17 cellular contexts compared by ENCODE assay signal in the genomic region with DNA sequence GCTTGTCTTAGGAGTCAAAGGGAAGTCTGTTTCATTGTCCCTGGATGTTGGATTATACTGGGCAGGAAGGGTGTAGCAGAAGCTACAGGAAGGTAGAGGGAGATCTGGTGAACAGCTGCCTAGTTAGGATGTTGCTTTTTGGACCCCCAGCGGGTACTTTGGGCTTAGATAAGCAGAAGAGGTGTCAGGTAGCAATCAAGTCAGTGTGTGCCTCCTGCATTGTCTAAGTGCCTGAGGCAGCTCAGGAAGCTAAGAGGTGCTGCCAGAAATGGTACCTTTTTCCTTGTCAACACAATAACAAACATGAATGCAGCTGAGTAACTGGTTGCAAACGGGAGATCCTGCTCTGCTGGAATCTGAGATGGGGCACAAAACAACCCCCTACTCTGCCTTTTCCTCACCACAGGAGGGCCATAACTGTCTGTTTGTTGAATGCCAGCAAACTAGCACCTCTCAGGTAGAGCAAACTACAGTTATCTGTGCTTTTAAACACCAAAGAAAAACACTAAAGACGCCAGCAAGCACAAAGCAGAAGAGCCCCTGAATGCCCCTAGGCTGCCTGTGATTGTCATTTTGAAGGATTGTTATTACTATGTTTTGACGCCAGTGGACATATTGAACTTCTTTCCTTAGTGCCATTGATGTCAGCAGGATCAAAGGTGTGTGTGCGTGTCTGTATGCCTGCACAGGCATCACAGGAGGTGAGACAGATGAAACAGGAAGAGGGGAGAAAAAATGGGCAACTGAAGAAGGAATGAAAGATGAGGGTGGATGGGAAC.
DNase-seq lines count a peak whose midpoint lies in the region; ATAC-seq and TF ChIP-seq lines count a peak whose summit lies in the region.
"Had no signal": no experiment of that assay in that cellular context is flagged by ENCODE, and none has a peak within 500 bp of the region (broad histone marks: within the 10 kb centered on the region; RNA-seq: fewer than 3 reads in every experiment).

No MANE protein-coding gene starts in this region.

- H3K36me3 Mint-ChIP-seq in GM23338 (ENCODE audit: low read depth) (peaks cover 12% of the 10 kb centered on the region; the same call in 2 of the 3 replicates), WTC11 (peaks cover 18% of the 10 kb centered on the region)
- H3K36me3 Mint-ChIP-seq: CD8-positive, alpha-beta T cell had no signal

- H3F3A ChIP-seq in GM23338 (replicated peaks; ENCODE audit: low read depth) (no peaks in the 10 kb centered on the region), PC-9 (ENCODE audit: insufficient read depth, low read depth) (no peaks in the 10 kb centered on the region)

- no peak overlapping the region for H3K9ac ChIP-seq in mesendoderm (ENCODE audit: low read length)
- H3K9ac ChIP-seq: SK-N-SH had no signal

- H3K79me2 ChIP-seq in GM23338 (replicated peaks; ENCODE audit: insufficient read depth): no peaks in the 10 kb centered on the region
- no peaks in the 10 kb centered on the region for H3K79me2 ChIP-seq in mesendoderm (ENCODE audit: control insufficient read depth, insufficient read depth, low read length)
- no peaks in the 10 kb centered on the region for H3K79me2 ChIP-seq in PC-9 (ENCODE audit: low read depth)

- intact Hi-C loops in PC-9 (cut with micrococcal nuclease; ENCODE audit: unreplicated experiment) (no loop called here), right cardiac atrium (cut with DNase I) (no loop called here), heart right ventricle (cut with DNase I) (no loop called here)

- H3K9me3 ChIP-seq in PC-9 (ENCODE audit: insufficient read depth, low read depth) (0 out of 2 replicates have a peak, but pooled peaks cover 5% of the 10 kb centered on the region), right cardiac atrium (ENCODE audit: control insufficient read depth, low read length) (no peaks in the 10 kb centered on the region), heart right ventricle (no peaks in the 10 kb centered on the region)
- H3K9me3 ChIP-seq: Peyer's patch, SK-N-SH had no signal

- no CpG with 5 or more reads among the region's 5 CpGs for WGBS in mesendoderm (ENCODE audit: extremely low coverage, insufficient coverage, low lambda C conversion rate)
- WGBS in right cardiac atrium: 50% methylated on average over 5 of the region's 5 CpGs
- 48 to 59% methylated on average over 5 of the region's 5 CpGs for WGBS in heart right ventricle, 2 donors

- H3K4me3 Mint-ChIP-seq in GM23338 (no peak overlapping the region), WTC11 (no peak overlapping the region)
- H3K4me3 Mint-ChIP-seq: B cell; CD8-positive, alpha-beta T cell had no signal

- no peaks in the 10 kb centered on the region for H3K79me1 ChIP-seq in mesendoderm (ENCODE audit: low read length)

- H3K4me3 ChIP-seq in GM23338: no peak overlapping the region
- H3K4me3 ChIP-seq in mesendoderm (ENCODE audit: low read length): no peak overlapping the region
- no peak overlapping the region for H3K4me3 ChIP-seq in PC-9
- no peak overlapping the region for H3K4me3 ChIP-seq in right cardiac atrium (ENCODE audit: low read length)
- no peak overlapping the region for H3K4me3 ChIP-seq in heart right ventricle
- H3K4me3 ChIP-seq: Peyer's patch had no signal

- H2BK120ac ChIP-seq in mesendoderm (ENCODE audit: low read depth, low read length): no peak overlapping the region

- no peak overlapping the region for H2BK5ac ChIP-seq in mesendoderm (ENCODE audit: low read length)

- H2AFZ ChIP-seq in GM23338: peak overlapping the region; percentile 12; the same call in 1 of the 2 replicates
- no peak overlapping the region; the same call in 1 of the 2 replicates for H2AFZ ChIP-seq in PC-9

- H3K56ac ChIP-seq in mesendoderm (ENCODE audit: low read length): peak overlapping the region; percentile 43

- H2AK5ac ChIP-seq in mesendoderm (ENCODE audit: low read length): no peak overlapping the region

- peaks cover 12% of the 10 kb centered on the region for H3K4me1 Mint-ChIP-seq in GM23338
- peaks cover 12% of the 10 kb centered on the region for H3K4me1 Mint-ChIP-seq in WTC11
- H3K4me1 Mint-ChIP-seq: B cell had no signal

- no peak overlapping the region for H3K4ac ChIP-seq in mesendoderm (ENCODE audit: low read depth, low read length)

- TF ChIP-seq CTCF in GM23338 (conservative IDR thresholded peaks at IDR 0.05; ENCODE audit: low read depth in 2 of 2) (no peak), WTC11 (IDR thresholded peaks at IDR 0.05) (no peak), PC-9 (conservative IDR thresholded peaks at IDR 0.05) (no peak), heart right ventricle (IDR thresholded peaks at IDR 0.05) (no peak)

- H3K36me3 ChIP-seq in GM23338 (ENCODE audit: insufficient read depth) (no peaks in the 10 kb centered on the region), mesendoderm (ENCODE audit: control insufficient read depth, insufficient read depth, low read length) (no peaks in the 10 kb centered on the region), PC-9 (ENCODE audit: low read depth) (no peaks in the 10 kb centered on the region), heart right ventricle (no peaks in the 10 kb centered on the region)
- H3K36me3 ChIP-seq: Peyer's patch had no signal

- no peaks in the 10 kb centered on the region for H4K20me1 ChIP-seq in GM23338 (replicated peaks; ENCODE audit: insufficient read depth)
- no peaks in the 10 kb centered on the region for H4K20me1 ChIP-seq in PC-9 (ENCODE audit: insufficient read depth)

- H3K18ac ChIP-seq in mesendoderm (ENCODE audit: low read length): no peak overlapping the region

- H3K27ac Mint-ChIP-seq in GM23338 (no peak overlapping the region), WTC11 (no peak overlapping the region)
- H3K27ac Mint-ChIP-seq: B cell; CD8-positive, alpha-beta T cell had no signal

- 0 out of 2 replicates have a peak, but pooled peaks cover 12% of the 10 kb centered on the region for H3K9me2 ChIP-seq in GM23338 (ENCODE audit: insufficient read depth)
- H3K9me2 ChIP-seq in PC-9 (ENCODE audit: insufficient read depth): no peaks in the 10 kb centered on the region
- H3K9me2 ChIP-seq: SK-N-SH had no signal

- H3K27me3 Mint-ChIP-seq in GM23338 (ENCODE audit: insufficient read depth, low read depth, poor library complexity): peaks cover 2% of the 10 kb centered on the region
- H3K27me3 Mint-ChIP-seq in WTC11 (ENCODE audit: low read depth): 0 out of 2 replicates have a peak, but pooled peaks cover 2% of the 10 kb centered on the region
- H3K27me3 Mint-ChIP-seq: B cell had no signal

- ATAC-seq in GM23338 (peak; percentile 81), WTC11 (peak; percentile 76), right cardiac atrium (no peak), heart right ventricle (no peak)
- ATAC-seq: CD8-positive, alpha-beta T cell; HCT116 had no signal

- H3K27me3 ChIP-seq in GM23338 (ENCODE audit: insufficient read depth) (no peaks in the 10 kb centered on the region), mesendoderm (ENCODE audit: insufficient read depth, low read length, poor library complexity) (no peaks in the 10 kb centered on the region), PC-9 (ENCODE audit: insufficient read depth, low read depth) (no peaks in the 10 kb centered on the region), right cardiac atrium (ENCODE audit: control insufficient read depth, insufficient read depth) (no peaks in the 10 kb centered on the region), heart right ventricle (no peaks in the 10 kb centered on the region)
- H3K27me3 ChIP-seq: Peyer's patch had no signal

- peaks cover 9% of the 10 kb centered on the region; the same call in 1 of the 2 replicates for H3K4me1 ChIP-seq in GM23338 (ENCODE audit: insufficient read depth)
- H3K4me1 ChIP-seq in mesendoderm (ENCODE audit: control insufficient read depth, low read depth, low read length): peaks cover 7% of the 10 kb centered on the region
- no peaks in the 10 kb centered on the region for H3K4me1 ChIP-seq in PC-9 (replicated peaks; ENCODE audit: insufficient read depth)
- H3K4me1 ChIP-seq in right cardiac atrium (ENCODE audit: control insufficient read depth, insufficient read depth, low read length): peaks cover 3% of the 10 kb centered on the region
- H3K4me1 ChIP-seq in heart right ventricle: no peaks in the 10 kb centered on the region
- H3K4me1 ChIP-seq: Peyer's patch had no signal

- H3K9me3 Mint-ChIP-seq in GM23338: peaks cover 22% of the 10 kb centered on the region
- H3K9me3 Mint-ChIP-seq in WTC11: peaks cover 31% of the 10 kb centered on the region

- POLR2A ChIA-PET in WTC11 (lab: Charles Lee) (no interaction called here), PC-9 (lab: Charles Lee; ENCODE audit: unreplicated experiment) (no interaction called here)

- DNase-seq in GM23338 (ENCODE audit: low spot score): peak; percentile 31
- DNase-seq in NCI-H2081 treated with DMSO at 0.1 percent for 48 hours (lab: John Stamatoyannopoulos, UW): peak; percentile 14
- no peak for DNase-seq in WTC11 (ENCODE audit: low spot score)
- DNase-seq in mesendoderm: peak; percentile 85
- no peak for DNase-seq in PC-9
- no peak for DNase-seq in right cardiac atrium
- no peak for DNase-seq in heart right ventricle
- DNase-seq: CD8-positive, alpha-beta T cell; NCI-H1694; NCI-H774; Peyer's patch; Right ventricle myocardium superior; SK-N-SH; T-helper 1 cell had no signal

- H3K23ac ChIP-seq in mesendoderm (ENCODE audit: low read length): no peak overlapping the region

- CTCF ChIA-PET in WTC11 (lab: Charles Lee): interaction anchor here (0.7 kb wide), 1 partner anchor 33 kb away, joined by 3 read pairs; no protein-coding TSS in a partner anchor
- CTCF ChIA-PET in PC-9 (lab: Charles Lee): no interaction called here

- no peak overlapping the region for H3K27ac ChIP-seq in GM23338 (ENCODE audit: low read depth)
- H3K27ac ChIP-seq in mesendoderm (ENCODE audit: low read depth, low read length): peak overlapping the region; percentile 37
- no peak overlapping the region for H3K27ac ChIP-seq in PC-9
- H3K27ac ChIP-seq in right cardiac atrium (ENCODE audit: low read length): no peak overlapping the region
- H3K27ac ChIP-seq in heart right ventricle: no peak overlapping the region
- H3K27ac ChIP-seq: HL-60, Peyer's patch had no signal

- 0 out of 2 replicates have a peak overlapping the region, but pooled peaks have one; percentile 33 for H3K4me2 ChIP-seq in GM23338
- no peak overlapping the region for H3K4me2 ChIP-seq in mesendoderm (ENCODE audit: low read length)
- no peak overlapping the region for H3K4me2 ChIP-seq in PC-9
- H3K4me2 ChIP-seq: SK-N-SH had no signal

- H4K8ac ChIP-seq in mesendoderm (ENCODE audit: low read depth, low read length): no peak overlapping the region

- H4K5ac ChIP-seq in mesendoderm (ENCODE audit: low read length): no peak overlapping the region

- no TSS peak for BruUV-seq in PC-9 (replicated peaks; lab: Mats Ljungman, UMichigan)

- H2BK15ac ChIP-seq in mesendoderm (replicated peaks; ENCODE audit: low read depth): no peak overlapping the region

TF ChIP-seq in GM23338, 12 proteins besides CTCF, POLR2A, EP300 and RAD21 (continues in another document):
- TF ChIP-seq EZH2 (IDR thresholded peaks at IDR 0.05; ENCODE audit: low read depth, unreplicated experiment) (no peak), STAT1 (IDR thresholded peaks at IDR 0.05; ENCODE audit: unreplicated experiment) (no peak)

TF ChIP-seq in WTC11, 78 proteins besides CTCF, POLR2A, EP300 and RAD21:
- no peak for TF ChIP-seq NR1H2 (CRISPR knock-in tag; IDR thresholded peaks at IDR 0.05)
- no peak for TF ChIP-seq FOXJ3 (CRISPR knock-in tag; IDR thresholded peaks at IDR 0.05; ENCODE audit: borderline replicate concordance)
- TF ChIP-seq GABPB1 (CRISPR knock-in tag; IDR thresholded peaks at IDR 0.05): no peak
TF ChIP-seq in WTC11: peak in this region for 0.

Comparison
In these comparisons a context has a peak if more than half of its experiments do, and no peak if none do; other contexts are left out.
1. ATAC-seq: peak in GM23338 (single experiment) and WTC11 (single experiment); none in right cardiac atrium (0 of 2) and heart right ventricle (0 of 8).
2. DNase-seq: peak in GM23338 (single experiment), NCI-H2081 treated with DMSO at 0.1 percent for 48 hours (single experiment) and mesendoderm (single experiment); none in WTC11 (single experiment), PC-9 (0 of 2), right cardiac atrium (0 of 3) and heart right ventricle (0 of 2).